ENCODE assay signal across 1 cellular context in genomic region chr19:4669723-4670480, GRCh38.
A peak's percentile ranks its signal among the peaks of the same experiment; 100 is the strongest.
TF ChIP-seq lines count a peak whose summit lies in the region.

Gene MYDGF, minus strand, starts transcription at chr19:4670342. Its CDS starts 8 bp downstream, at chr19:4670334.

TF ChIP-seq in HepG2, 621 proteins besides CTCF, POLR2A, EP300 and RAD21 (continued from another document and continues in another):
- TF ChIP-seq ZNF574 (CRISPR knock-in tag; IDR thresholded peaks at IDR 0.05) (peak; percentile 71; the same call in 1 of the 2 replicates), DMTF1 (CRISPR knock-in tag; IDR thresholded peaks at IDR 0.05) (no peak), ZNF446 (CRISPR knock-in tag; IDR thresholded peaks at IDR 0.05) (peak; percentile 66; the same call in 1 of the 2 replicates), ZNF770 (CRISPR knock-in tag; IDR thresholded peaks at IDR 0.05) (no peak), FOXA3 (CRISPR knock-in tag; IDR thresholded peaks at IDR 0.05) (peak; percentile 53; the same call in 1 of the 2 replicates), ZNF776 (CRISPR knock-in tag; IDR thresholded peaks at IDR 0.05) (peak; percentile 42; the same call in 1 of the 2 replicates), HMGXB4 (CRISPR knock-in tag; IDR thresholded peaks at IDR 0.05; ENCODE audit: borderline replicate concordance in 1 of 2, low read depth in 1 of 2) (peak; percentile 53 to 93; a peak in 3 of 4 replicates), HNRNPUL1 (IDR thresholded peaks at IDR 0.05; ENCODE audit: low read depth, low read length) (no peak), ZFY (CRISPR knock-in tag; IDR thresholded peaks at IDR 0.05) (peak; percentile 95), GATAD1 (CRISPR knock-in tag; IDR thresholded peaks at IDR 0.05) (peak; percentile 92), ZNF362 (CRISPR knock-in tag; IDR thresholded peaks at IDR 0.05; ENCODE audit: borderline replicate concordance) (no peak), ZNF670 (CRISPR knock-in tag; IDR thresholded peaks at IDR 0.05; ENCODE audit: borderline replicate concordance) (0 out of 2 replicates have a peak, but pooled peaks have one; percentile 45), PHF5A (CRISPR knock-in tag; IDR thresholded peaks at IDR 0.05; ENCODE audit: low read depth, unreplicated experiment) (no peak), MLX (CRISPR knock-in tag; IDR thresholded peaks at IDR 0.05) (peak; percentile 65; the same call in 1 of the 2 replicates), ZNF839 (CRISPR knock-in tag; IDR thresholded peaks at IDR 0.05; ENCODE audit: borderline replicate concordance) (peak; percentile 57; the same call in 1 of the 2 replicates), ZNF639 (CRISPR knock-in tag; conservative IDR thresholded peaks at IDR 0.05) (0 out of 2 replicates have a peak, but pooled peaks have one; percentile 29), MBNL3 (CRISPR knock-in tag; conservative IDR thresholded peaks at IDR 0.05) (no peak), REXO4 (CRISPR knock-in tag; IDR thresholded peaks at IDR 0.05; ENCODE audit: borderline replicate concordance) (no peak), TERF1 (CRISPR knock-in tag; IDR thresholded peaks at IDR 0.05) (no peak), ZNF580 (CRISPR knock-in tag; IDR thresholded peaks at IDR 0.05; ENCODE audit: borderline replicate concordance, low read depth) (peak; percentile 48; the same call in 1 of the 2 replicates), EEA1 (CRISPR knock-in tag; IDR thresholded peaks at IDR 0.05; ENCODE audit: borderline replicate concordance) (peak; percentile 84; the same call in 1 of the 2 replicates), HBP1 (CRISPR knock-in tag; IDR thresholded peaks at IDR 0.05; ENCODE audit: low read depth) (0 out of 2 replicates have a peak, but pooled peaks have one; percentile 45), RNF2 (conservative IDR thresholded peaks at IDR 0.05; ENCODE audit: low read depth) (no peak), ZNF713 (CRISPR knock-in tag; IDR thresholded peaks at IDR 0.05) (no peak), ZNF768 (CRISPR knock-in tag; IDR thresholded peaks at IDR 0.05) (peak; percentile 43; the same call in 1 of the 2 replicates), PTBP1 (IDR thresholded peaks at IDR 0.05; ENCODE audit: low read depth, low read length, poor library complexity, severe bottlenecking) (no peak), HNF4A (CRISPR knock-in tag; IDR thresholded peaks at IDR 0.05) (peak; percentile 18; the same call in 1 of the 2 replicates), ZBTB26 (CRISPR knock-in tag; IDR thresholded peaks at IDR 0.05; ENCODE audit: borderline replicate concordance) (no peak; the same call in 1 of the 2 replicates), ZNF30 (CRISPR knock-in tag; IDR thresholded peaks at IDR 0.05) (peak; percentile 60; the same call in 1 of the 2 replicates), KLF6 (CRISPR knock-in tag; IDR thresholded peaks at IDR 0.05) (peak; percentile 70), CREBL2 (CRISPR knock-in tag; IDR thresholded peaks at IDR 0.05; ENCODE audit: borderline replicate concordance) (peak; percentile 53; the same call in 1 of the 2 replicates), MNT (IDR thresholded peaks at IDR 0.05) (peak; percentile 99), TFE3 (CRISPR knock-in tag; IDR thresholded peaks at IDR 0.05) (peak; percentile 30; the same call in 1 of the 2 replicates), POLR2G (IDR thresholded peaks at IDR 0.05; ENCODE audit: low read depth, low read length) (peak; percentile 81)
